ENCODE assay signal across 22 cellular contexts in the genomic region with DNA sequence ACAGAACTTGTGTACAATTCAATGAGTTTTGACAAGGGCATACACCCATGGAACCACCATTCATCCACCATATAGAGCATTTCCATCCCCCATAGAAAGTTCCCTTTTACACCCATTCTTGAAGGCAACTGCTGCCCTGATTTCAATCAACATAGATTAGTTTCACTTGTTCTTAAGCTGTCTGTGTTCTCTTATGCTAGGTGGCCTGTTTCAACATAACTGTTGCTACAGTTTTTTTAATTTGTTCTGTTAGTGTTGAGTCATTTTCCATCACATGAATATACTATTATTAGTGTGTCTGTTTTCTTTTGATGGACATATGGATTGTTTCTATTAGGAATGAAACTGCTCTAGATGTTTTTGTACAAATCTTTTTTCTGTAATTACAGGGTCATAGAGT.
DNase-seq lines count a peak whose midpoint lies in the region; ATAC-seq and TF ChIP-seq lines count a peak whose summit lies in the region.
"Had no signal": no experiment of that assay in that cellular context is flagged by ENCODE, and none has a peak within 500 bp of the region (broad histone marks: within the 10 kb centered on the region; RNA-seq: fewer than 3 reads in every experiment).

No MANE protein-coding gene starts in this region.

- H2AK9ac ChIP-seq in IMR-90 (replicated peaks; ENCODE audit: low read depth, low read length, poor library complexity) = no peak overlapping the region

- H3K27me3 ChIP-seq in ACC112 (ENCODE audit: insufficient read depth, low read length) (no peaks in the 10 kb centered on the region), IMR-90 (ENCODE audit: control insufficient read depth, insufficient read depth, low read length) (no peaks in the 10 kb centered on the region), HAP-1 (ENCODE audit: low read depth) (no peaks in the 10 kb centered on the region)
- H3K27me3 ChIP-seq: brain microvascular endothelial cell, esophagus muscularis mucosa, stomach, upper lobe of right lung had no signal

- H3K4me3 ChIP-seq in ACC112 (ENCODE audit: low read depth, low read length) = no peak overlapping the region
- H3K4me3 ChIP-seq in IMR-90 (ENCODE audit: insufficient read depth, low read depth, low read length) = no peak overlapping the region
- H3K4me3 ChIP-seq in fibroblast of pulmonary artery (replicated peaks; ENCODE audit: low read depth, low read length) = no peak overlapping the region
- H3K4me3 ChIP-seq in HAP-1 = no peak overlapping the region
- H3K4me3 ChIP-seq in coronary artery = no peak overlapping the region
- H3K4me3 ChIP-seq: esophagus muscularis mucosa, stomach, upper lobe of right lung had no signal

- in situ Hi-C loops in IMR-90 (cut with MboI; ENCODE audit: low sequenced_read_pairs) (no loop called here), HAP-1 (cut with MboI; ENCODE audit: low sequenced_read_pairs) (no loop called here)

- TF ChIP-seq CTCF in IMR-90 (conservative IDR thresholded peaks at IDR 0.05; ENCODE audit: low read depth, low read length) (no peak), fibroblast of pulmonary artery (IDR thresholded peaks at IDR 0.05; ENCODE audit: low read length, missing control alignments) (no peak), coronary artery (IDR thresholded peaks at IDR 0.05) (no peak)

- H3K9me1 ChIP-seq in IMR-90 (ENCODE audit: insufficient read depth, low read length) = no peaks in the 10 kb centered on the region

- H3K36me3 ChIP-seq in ACC112 (ENCODE audit: insufficient read depth, low read length) = no peaks in the 10 kb centered on the region
- H3K36me3 ChIP-seq in IMR-90 (ENCODE audit: control insufficient read depth, insufficient read depth, low read length) = no peaks in the 10 kb centered on the region
- H3K36me3 ChIP-seq in HAP-1 (replicated peaks) = no peaks in the 10 kb centered on the region
- H3K36me3 ChIP-seq: brain microvascular endothelial cell, esophagus muscularis mucosa, stomach, upper lobe of right lung, WERI-Rb-1 had no signal

- H3K9ac ChIP-seq in IMR-90 (ENCODE audit: low read depth, low read length) = no peak overlapping the region

- CTCF ChIA-PET in IMR-90 (lab: Yijun Ruan, JAX) = no interaction called here

- H3K4me2 ChIP-seq in IMR-90 (ENCODE audit: low read depth, low read length) = peak overlapping the region; percentile 10; the same call in 1 of the 2 replicates

- intact Hi-C loops in IMR-90 (cut with micrococcal nuclease) = no loop called here

- peak overlapping the region; percentile 36; the same call in 1 of the 2 replicates for H2BK20ac ChIP-seq in IMR-90 (ENCODE audit: low read depth, low read length)

- H2AFZ ChIP-seq in ACC112 (ENCODE audit: low read length, unreplicated experiment) (peak overlapping the region; percentile 64), IMR-90 (replicated peaks; ENCODE audit: low read length, poor library complexity) (no peak overlapping the region)

- H2BK15ac ChIP-seq in IMR-90 (ENCODE audit: low read depth, low read length) = peak overlapping the region; percentile 37; the same call in 1 of the 3 replicates

- peak overlapping the region; percentile 69 for H3K18ac ChIP-seq in IMR-90 (ENCODE audit: low read depth, low read length)

- H4K8ac ChIP-seq in IMR-90 (ENCODE audit: low read depth in 2 of 2, low read length in 2 of 2) = peak overlapping the region in 1 of 2 experiments; percentile 66; a peak in 2 of 4 replicates

- dilution Hi-C loops in IMR-90 (cut with HindIII; ENCODE audit: low sequenced_read_pairs, unreplicated experiment) = no loop called here

- H3K4ac ChIP-seq in IMR-90 (ENCODE audit: low read depth, low read length) = 0 out of 2 replicates have a peak overlapping the region, but pooled peaks have one; percentile 7

- peak overlapping the region; percentile 11; the same call in 1 of the 2 replicates for H3K23ac ChIP-seq in IMR-90 (ENCODE audit: low read depth, low read length)

- H3K56ac ChIP-seq in IMR-90 (ENCODE audit: extremely low read depth, insufficient read depth, low read length) = no peak overlapping the region

- H4K20me1 ChIP-seq in IMR-90 (ENCODE audit: insufficient read depth, low read length) = no peaks in the 10 kb centered on the region

- no peak for TF ChIP-seq RAD21 in IMR-90 (IDR thresholded peaks at IDR 0.05; ENCODE audit: low read length)

- peaks cover 26% of the 10 kb centered on the region for H3K4me1 ChIP-seq in ACC112 (ENCODE audit: control insufficient read depth, insufficient read depth, low read length, unreplicated experiment)
- H3K4me1 ChIP-seq in IMR-90 (ENCODE audit: control insufficient read depth, insufficient read depth, low read length) = no peaks in the 10 kb centered on the region; the same call in 1 of the 2 replicates
- no peaks in the 10 kb centered on the region for H3K4me1 ChIP-seq in HAP-1
- H3K4me1 ChIP-seq: upper lobe of right lung had no signal

- H3K9me3 ChIP-seq in IMR-90 (ENCODE audit: control insufficient read depth, insufficient read depth, low read length) (no peaks in the 10 kb centered on the region), HAP-1 (no peaks in the 10 kb centered on the region)
- H3K9me3 ChIP-seq: esophagus muscularis mucosa, upper lobe of right lung had no signal

- DNase-seq in IMR-90 = peak; percentile 64
- DNase-seq in fibroblast of pulmonary artery (ENCODE audit: low read depth) = peak; percentile 50
- DNase-seq in HAP-1 (ENCODE audit: low spot score in 2 of 2) = no peak
- DNase-seq in NCI-H187 treated with DMSO at 0.1 percent for 48 hours (lab: John Stamatoyannopoulos, UW) = no peak
- no peak for DNase-seq in coronary artery (ENCODE audit: low spot score)
- no peak for DNase-seq in glomerular visceral epithelial cell (ENCODE audit: extremely low spot score)
- DNase-seq: activated CD8-positive, alpha-beta T cell treated with anti-CD3 and anti-CD28 coated beads for 36 hours; activated T-cell treated with anti-CD3 and anti-CD28 coated beads, Interleukin-2, amount 50 U/mL, for 72 hours; brain microvascular endothelial cell; CD4-positive, CD25-positive, alpha-beta regulatory T cell; DMS79 treated with DMSO at 0.1 percent for 48 hours; midbrain; NCI-H1092; NCI-H748 treated with DMSO at 0.1 percent for 48 hours; right cardiac atrium; stomach; T-cell; upper lobe of right lung; WERI-Rb-1 had no signal

- H4K91ac ChIP-seq in IMR-90 (ENCODE audit: insufficient read depth, low read depth, low read length) = no peak overlapping the region

- no peak for TF ChIP-seq POLR2A in IMR-90 (IDR thresholded peaks at IDR 0.05; ENCODE audit: low read depth, low read length)

- H2BK120ac ChIP-seq in IMR-90 (ENCODE audit: low read depth, low read length) = peak overlapping the region; percentile 43; the same call in 1 of the 2 replicates

- H4K5ac ChIP-seq in IMR-90 (ENCODE audit: low read depth, low read length) = peak overlapping the region; percentile 27; the same call in 1 of the 2 replicates

- peak; percentile 48; the same call in 1 of the 2 replicates for ATAC-seq in IMR-90 (ENCODE audit: low read depth)
- peak; percentile 49 for ATAC-seq in SK-N-SH treated with all-trans-retinoic acid at 6 μM for 48 hours
- ATAC-seq: activated CD8-positive, alpha-beta T cell treated with anti-CD3 and anti-CD28 coated beads for 36 hours; activated T-cell treated with anti-CD3 and anti-CD28 coated beads, Interleukin-2, amount 50 U/mL, for 72 hours; right cardiac atrium; T-cell; upper lobe of right lung had no signal

- no peaks in the 10 kb centered on the region for H3K79me1 ChIP-seq in IMR-90 (ENCODE audit: low read depth in 1 of 2, low read length in 2 of 2)

- H2AK5ac ChIP-seq in IMR-90 (ENCODE audit: low read depth, low read length) = no peak overlapping the region

- H2BK5ac ChIP-seq in IMR-90 (ENCODE audit: low read depth, low read length, poor library complexity, severe bottlenecking) = peak overlapping the region; percentile 27

- H3K79me2 ChIP-seq in ACC112 (ENCODE audit: control insufficient read depth, insufficient read depth, low read length, unreplicated experiment) = no peaks in the 10 kb centered on the region

- H3K27ac ChIP-seq in ACC112 (ENCODE audit: low read depth, low read length) (peak overlapping the region; percentile 62), IMR-90 (ENCODE audit: insufficient read depth, low read length) (no peak overlapping the region), coronary artery (no peak overlapping the region)
- H3K27ac ChIP-seq: brain microvascular endothelial cell, esophagus muscularis mucosa, stomach, upper lobe of right lung, WERI-Rb-1 had no signal

- peak overlapping the region; percentile 31; the same call in 1 of the 2 replicates for H3K14ac ChIP-seq in IMR-90 (replicated peaks; ENCODE audit: low read depth, low read length)

- BruUV-seq in IMR-90 (replicated peaks; lab: Mats Ljungman, UMichigan) = no TSS peak

- POLR2A ChIA-PET in IMR-90 (lab: Charles Lee; ENCODE audit: unreplicated experiment) = no interaction called here

TF ChIP-seq in IMR-90, 13 proteins besides CTCF, POLR2A, EP300 and RAD21:
- TF ChIP-seq CEBPB (IDR thresholded peaks at IDR 0.05; ENCODE audit: low read depth, low read length) = peak; percentile 52
- no peak for TF ChIP-seq RFX5 (IDR thresholded peaks at IDR 0.05; ENCODE audit: low read depth, low read length)

TF ChIP-seq in SK-N-SH treated with all-trans-retinoic acid at 6 μM for 48 hours, 23 proteins besides CTCF, POLR2A, EP300 and RAD21:
- TF ChIP-seq ARNTL (CRISPR knock-in tag; IDR thresholded peaks at IDR 0.05; ENCODE audit: borderline replicate concordance, low read depth) (no peak), ISL1 (CRISPR knock-in tag; IDR thresholded peaks at IDR 0.05) (no peak), ZNF8 (CRISPR knock-in tag; IDR thresholded peaks at IDR 0.05) (no peak), OSR1 (CRISPR knock-in tag; IDR thresholded peaks at IDR 0.05) (no peak)

Comparison
In these comparisons a context has a peak if more than half of its experiments do, and no peak if none do; other contexts are left out.
1. DNase-seq: peak in IMR-90 (single experiment) and fibroblast of pulmonary artery (single experiment); none in HAP-1 (0 of 2), NCI-H187 treated with DMSO at 0.1 percent for 48 hours (single experiment), coronary artery (single experiment) and glomerular visceral epithelial cell (single experiment).